In genomic region chr7:4399121-4399520, GRCh38 we compare ENCODE assay signal across 23 cellular contexts.
DNase-seq lines count a peak whose midpoint lies in the region; ATAC-seq, FAIRE-seq and TF ChIP-seq lines count a peak whose summit lies in the region.
"Had no signal": no experiment of that assay in that cellular context is flagged by ENCODE, and none has a peak within 500 bp of the region (broad histone marks: within the 10 kb centered on the region; RNA-seq: fewer than 3 reads in every experiment).

No MANE protein-coding gene starts in this region.

- H3K79me2 ChIP-seq in neural progenitor cell (ENCODE audit: low read depth): no peaks in the 10 kb centered on the region

- H3K27me3 ChIP-seq in bronchial epithelial cell (ENCODE audit: control insufficient read depth, insufficient read depth, low read length) (no peaks in the 10 kb centered on the region), neural progenitor cell (no peaks in the 10 kb centered on the region)
- H3K27me3 ChIP-seq: BE2C, BLaER1 had no signal

- no peaks in the 10 kb centered on the region for H3K9me3 ChIP-seq in neural progenitor cell (ENCODE audit: low read depth)
- H3K9me3 ChIP-seq: BE2C had no signal

- no peak overlapping the region for H3K4me3 ChIP-seq in bronchial epithelial cell (ENCODE audit: low read depth, low read length)
- H3K4me3 ChIP-seq in neural progenitor cell: no peak overlapping the region
- H3K4me3 ChIP-seq: BLaER1 had no signal

- no peaks in the 10 kb centered on the region for H3F3A ChIP-seq in neural progenitor cell (ENCODE audit: low read depth)

- ATAC-seq in HG03039 (IDR thresholded peaks at IDR 0.05; ENCODE audit: unreplicated experiment): no peak
- ATAC-seq in GM18511 (IDR thresholded peaks at IDR 0.05; ENCODE audit: unreplicated experiment): no peak

- H3K9ac ChIP-seq in neural progenitor cell: no peak overlapping the region
- H3K9ac ChIP-seq: BLaER1 had no signal

- H3K27ac ChIP-seq in neural progenitor cell: no peak overlapping the region
- H3K27ac ChIP-seq: BLaER1 had no signal

- FAIRE-seq in bronchial epithelial cell (lab: Jason Lieb, UNC): peak; percentile 60
- FAIRE-seq: A204.1, G401.6, GM12891 had no signal

- H3K4me2 ChIP-seq in neural progenitor cell: no peak overlapping the region
- H3K4me2 ChIP-seq: BLaER1 had no signal

- H3K9me3 Mint-ChIP-seq in neural progenitor cell: peaks cover 13% of the 10 kb centered on the region

- H3K4me1 ChIP-seq in neural progenitor cell: no peaks in the 10 kb centered on the region
- H3K4me1 ChIP-seq: BE2C, BLaER1 had no signal

- H3K36me3 ChIP-seq in bronchial epithelial cell (ENCODE audit: control insufficient read depth, insufficient read depth, low read length): no peaks in the 10 kb centered on the region
- H3K36me3 ChIP-seq in neural progenitor cell: no peaks in the 10 kb centered on the region
- H3K36me3 ChIP-seq: BE2C, BLaER1 had no signal

- H3K27ac Mint-ChIP-seq in neural progenitor cell: peak overlapping the region; percentile 47
- H3K27ac Mint-ChIP-seq: CD14-positive monocyte; CD4-positive, CD25-positive, alpha-beta regulatory T cell; CD8-positive, alpha-beta memory T cell had no signal

- TF ChIP-seq CTCF in bronchial epithelial cell (IDR thresholded peaks at IDR 0.05; ENCODE audit: insufficient read depth, low read length, severe bottlenecking) (no peak), neural progenitor cell (IDR thresholded peaks at IDR 0.05) (no peak)

- H3K27me3 Mint-ChIP-seq in neural progenitor cell (ENCODE audit: insufficient read depth, low read depth): peaks cover 17% of the 10 kb centered on the region

- no peaks in the 10 kb centered on the region for H3K4me1 Mint-ChIP-seq in neural progenitor cell
- H3K4me1 Mint-ChIP-seq: CD14-positive monocyte; CD4-positive, alpha-beta memory T cell; CD4-positive, CD25-positive, alpha-beta regulatory T cell; CD8-positive, alpha-beta memory T cell had no signal

- no peaks in the 10 kb centered on the region for H3K36me3 Mint-ChIP-seq in neural progenitor cell
- H3K36me3 Mint-ChIP-seq: CD14-positive monocyte; CD4-positive, alpha-beta memory T cell; CD4-positive, CD25-positive, alpha-beta regulatory T cell; CD8-positive, alpha-beta memory T cell had no signal

- H3K4me3 Mint-ChIP-seq in neural progenitor cell: no peak overlapping the region
- H3K4me3 Mint-ChIP-seq: CD14-positive monocyte; CD4-positive, alpha-beta memory T cell; CD4-positive, CD25-positive, alpha-beta regulatory T cell; CD8-positive, alpha-beta memory T cell had no signal

- no peaks in the 10 kb centered on the region for H4K20me1 ChIP-seq in neural progenitor cell (ENCODE audit: low read depth)
- H4K20me1 ChIP-seq: BLaER1 had no signal

- no peak overlapping the region for H2AFZ ChIP-seq in neural progenitor cell (replicated peaks)

- no peak for DNase-seq in bronchial epithelial cell (ENCODE audit: low read depth)
- no peak for DNase-seq in neural progenitor cell (ENCODE audit: low spot score)
- no peak for DNase-seq in DMS79 (lab: John Stamatoyannopoulos, UW)
- DNase-seq: 8988T; ACHN; BE2C; C1 segment of cervical spinal cord; CD4-positive, alpha-beta memory T cell; CD4-positive, CD25-positive, alpha-beta regulatory T cell; CD8-positive, alpha-beta memory T cell; COR-L47; DMS 273 treated with DMSO at 0.1 percent for 48 hours; DMS153; DMS53; DMS79 treated with DMSO at 0.1 percent for 48 hours; GF-D8 had no signal
